Comparison of ENCODE assay signal across 16 cellular contexts in the genomic region with DNA sequence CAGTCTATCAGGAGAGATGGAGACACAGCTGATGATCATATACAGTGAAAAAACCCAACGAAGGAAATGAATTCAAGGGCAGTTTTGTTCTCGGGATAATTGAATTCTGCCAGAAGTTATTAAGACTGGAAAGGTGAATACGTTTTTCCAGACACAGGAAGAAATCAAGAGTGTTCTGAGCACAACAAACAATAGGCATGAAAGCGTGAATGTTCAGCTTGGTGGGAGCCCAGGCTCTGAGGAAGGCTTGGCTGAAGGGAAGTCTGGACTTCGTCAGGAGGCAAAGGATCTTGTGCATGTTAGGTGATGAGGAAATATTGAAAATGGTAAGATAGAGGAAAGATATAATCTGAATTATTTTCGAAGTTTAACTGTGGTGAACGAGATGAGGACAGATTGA. TPM values are rescaled to one million over a fixed set of nuclear protein-coding genes. Genes with fewer than 3 reads are reported as not detected.
DNase-seq lines count a peak whose midpoint lies in the region; ATAC-seq and TF ChIP-seq lines count a peak whose summit lies in the region.
"Had no signal": no experiment of that assay in that cellular context is flagged by ENCODE, and none has a peak within 500 bp of the region (broad histone marks: within the 10 kb centered on the region; RNA-seq: fewer than 3 reads in every experiment).

No MANE protein-coding gene starts in this region.

- no peak overlapping the region for H3K4me2 ChIP-seq in mesendoderm (ENCODE audit: low read length)

- H2AK5ac ChIP-seq in mesendoderm (ENCODE audit: low read length): no peak overlapping the region

- peak overlapping the region; percentile 5 for H3K27ac ChIP-seq in cardiac muscle cell
- H3K27ac ChIP-seq in right atrium auricular region: no peak overlapping the region
- no peak overlapping the region for H3K27ac ChIP-seq in mesendoderm (ENCODE audit: low read depth, low read length)
- H3K27ac ChIP-seq: C4-2B, GM23248, HL-60 had no signal

- H3K9me3 ChIP-seq in cardiac muscle cell (ENCODE audit: low read depth): no peaks in the 10 kb centered on the region
- H3K9me3 ChIP-seq in right atrium auricular region: no peaks in the 10 kb centered on the region
- H3K9me3 ChIP-seq: Caco-2, HAP-1 had no signal

- 100% methylated on average over 1 of the region's 7 CpGs for WGBS in mesendoderm (ENCODE audit: extremely low coverage, insufficient coverage, low lambda C conversion rate)

- TF ChIP-seq CTCF in cardiac muscle cell (IDR thresholded peaks at IDR 0.05; ENCODE audit: low read depth, low read length): no peak
- TF ChIP-seq CTCF in right atrium auricular region (IDR thresholded peaks at IDR 0.05): no peak
- no peak for TF ChIP-seq CTCF in glutamatergic neuron (IDR thresholded peaks at IDR 0.05; ENCODE audit: partially characterized antibody, unreplicated experiment)

- DNase-seq in cardiac muscle cell (ENCODE audit: low read depth in 1 of 2, low spot score in 1 of 2) (peak in 1 of 2 donors; percentile 26), right atrium auricular region (ENCODE audit: low spot score) (no peak), SK-N-DZ (ENCODE audit: low spot score) (peak; percentile 82), glutamatergic neuron (no peak), mesendoderm (no peak)
- DNase-seq: ACHN; Caco-2; CD4-positive, alpha-beta T cell; GM23248 had no signal

- no peak overlapping the region for H3K4me3 Mint-ChIP-seq in glutamatergic neuron (ENCODE audit: unreplicated experiment)
- H3K4me3 Mint-ChIP-seq: CD4-positive, alpha-beta T cell had no signal

- H3K56ac ChIP-seq in mesendoderm (ENCODE audit: low read length): no peak overlapping the region

- H2BK15ac ChIP-seq in mesendoderm (replicated peaks; ENCODE audit: low read depth): no peak overlapping the region

- no peak overlapping the region for H2BK5ac ChIP-seq in mesendoderm (ENCODE audit: low read length)

- no peak for ATAC-seq in HG02798 (IDR thresholded peaks at IDR 0.05; ENCODE audit: poor library complexity, unreplicated experiment)

- peaks cover 14% of the 10 kb centered on the region for H3K36me3 Mint-ChIP-seq in glutamatergic neuron (ENCODE audit: unreplicated experiment)

- H4K5ac ChIP-seq in mesendoderm (ENCODE audit: low read length): no peak overlapping the region

- no peak overlapping the region for H3K4me3 ChIP-seq in cardiac muscle cell
- no peak overlapping the region for H3K4me3 ChIP-seq in right atrium auricular region
- no peak overlapping the region for H3K4me3 ChIP-seq in mesendoderm (ENCODE audit: low read length)
- H3K4me3 ChIP-seq: GM23248, HAP-1 had no signal

- H3K36me3 ChIP-seq in cardiac muscle cell (no peaks in the 10 kb centered on the region), right atrium auricular region (no peaks in the 10 kb centered on the region), mesendoderm (ENCODE audit: control insufficient read depth, insufficient read depth, low read length) (no peaks in the 10 kb centered on the region)
- H3K36me3 ChIP-seq: HAP-1 had no signal

- H3K27me3 Mint-ChIP-seq in glutamatergic neuron (ENCODE audit: unreplicated experiment): peaks cover 15% of the 10 kb centered on the region
- H3K27me3 Mint-ChIP-seq: CD4-positive, alpha-beta T cell had no signal

- no peaks in the 10 kb centered on the region for H3K27me3 ChIP-seq in cardiac muscle cell
- no peaks in the 10 kb centered on the region for H3K27me3 ChIP-seq in right atrium auricular region
- no peaks in the 10 kb centered on the region for H3K27me3 ChIP-seq in mesendoderm (ENCODE audit: insufficient read depth, low read length, poor library complexity)

- peak overlapping the region; percentile 73 for H3K27ac Mint-ChIP-seq in glutamatergic neuron (ENCODE audit: unreplicated experiment)
- H3K27ac Mint-ChIP-seq: CD4-positive, alpha-beta T cell had no signal

- H3K4me1 ChIP-seq in cardiac muscle cell (ENCODE audit: low read depth) (no peaks in the 10 kb centered on the region), right atrium auricular region (no peaks in the 10 kb centered on the region), mesendoderm (ENCODE audit: control insufficient read depth, low read depth, low read length) (no peaks in the 10 kb centered on the region)
- H3K4me1 ChIP-seq: Caco-2, HAP-1 had no signal

- peaks cover 21% of the 10 kb centered on the region for H3K4me1 Mint-ChIP-seq in glutamatergic neuron (ENCODE audit: low read depth, unreplicated experiment)

- H3K18ac ChIP-seq in mesendoderm (ENCODE audit: low read length): no peak overlapping the region

- H3K23ac ChIP-seq in mesendoderm (ENCODE audit: low read length): no peak overlapping the region

- H4K8ac ChIP-seq in mesendoderm (ENCODE audit: low read depth, low read length): no peak overlapping the region

- H2BK120ac ChIP-seq in mesendoderm (ENCODE audit: low read depth, low read length): no peak overlapping the region

- H3K9ac ChIP-seq in mesendoderm (ENCODE audit: low read length): no peak overlapping the region
- H3K9ac ChIP-seq: GM23248 had no signal

- H3K9me3 Mint-ChIP-seq in glutamatergic neuron (ENCODE audit: unreplicated experiment): peaks cover 10% of the 10 kb centered on the region

- no peaks in the 10 kb centered on the region for H3K79me2 ChIP-seq in mesendoderm (ENCODE audit: control insufficient read depth, insufficient read depth, low read length)

- H3K4ac ChIP-seq in mesendoderm (ENCODE audit: low read depth, low read length): no peak overlapping the region

- peaks cover 1% of the 10 kb centered on the region for H3K79me1 ChIP-seq in mesendoderm (ENCODE audit: low read length)

RNA-seq across cellular contexts. Expression of gene CYYR1, which starts 50.4 kb away (rescaled TPM):
- total RNA-seq in cardiac muscle cell: 2.6 and 3.9 TPM in 2 replicates
- polyA plus RNA-seq in cardiac muscle cell: 4.9 and 7.8 TPM in 2 replicates
- total RNA-seq in right atrium auricular region: 10 to 100 TPM in 1 of 2 donors, 1 to 10 TPM in 1; 9.6 to 36.7 TPM
- polyA plus RNA-seq in SK-N-DZ (2014; cell fraction: cytosol; rRNA removed): 0.15 TPM in 1 of 2 replicates, not detected in the other
- polyA plus RNA-seq in SK-N-DZ (2014; cell fraction: nucleus; rRNA removed): 0.21 TPM in 1 of 2 replicates, not detected in the other
- 40.7 TPM for total RNA-seq in glutamatergic neuron (ENCODE audit: unreplicated experiment)
- 41.2 TPM for polyA plus RNA-seq in mesendoderm (2013, experiment 1 of 2)
- 44.1 TPM for polyA plus RNA-seq in mesendoderm (2013, experiment 2 of 2)
- total RNA-seq: Caco-2; CD4-positive, alpha-beta T cell; GM23248; H4; HT1080 had no signal
- polyA plus RNA-seq: BJ had no signal
